In genomic region chr4:111631157-111631999, GRCh38 we compare ENCODE assay signal across 9 cellular contexts.
DNase-seq lines count a peak whose midpoint lies in the region; TF ChIP-seq lines count a peak whose summit lies in the region.
"Had no signal": no experiment of that assay in that cellular context is flagged by ENCODE, and none has a peak within 500 bp of the region (broad histone marks: within the 10 kb centered on the region; RNA-seq: fewer than 3 reads in every experiment).

No MANE protein-coding gene starts in this region.

- no peak overlapping the region for H3K4me3 Mint-ChIP-seq in nephron
- H3K4me3 Mint-ChIP-seq: B cell had no signal

- H3K27me3 ChIP-seq in adipocyte (replicated peaks; ENCODE audit: control insufficient read depth, insufficient read depth, low read length) = no peaks in the 10 kb centered on the region

- peaks cover 16% of the 10 kb centered on the region for H3K4me1 ChIP-seq in adipocyte (ENCODE audit: control insufficient read depth, insufficient read depth, low read length)

- H3K4me1 Mint-ChIP-seq in nephron = peaks cover 6% of the 10 kb centered on the region
- H3K4me1 Mint-ChIP-seq: B cell had no signal

- no peak overlapping the region for H3K9ac ChIP-seq in adipocyte (ENCODE audit: low read length)

- H3K27me3 Mint-ChIP-seq in nephron (ENCODE audit: low read depth) = peaks cover 3% of the 10 kb centered on the region
- H3K27me3 Mint-ChIP-seq: B cell had no signal

- no peaks in the 10 kb centered on the region for H3K36me3 Mint-ChIP-seq in nephron (ENCODE audit: low read depth)

- no peaks in the 10 kb centered on the region for H3K9me3 ChIP-seq in adipocyte (ENCODE audit: control insufficient read depth, low read length)

- peaks cover 11% of the 10 kb centered on the region for H3K9me3 Mint-ChIP-seq in nephron

- peak; percentile 51 to 67 (median 61) for TF ChIP-seq CTCF in nephron (IDR thresholded peaks at IDR 0.05; ENCODE audit: unreplicated experiment in 3 of 3)

- no peak overlapping the region for H3K27ac Mint-ChIP-seq in nephron
- H3K27ac Mint-ChIP-seq: B cell had no signal

- H3K36me3 ChIP-seq in adipocyte (ENCODE audit: control insufficient read depth, insufficient read depth, low read length, severe bottlenecking) = no peaks in the 10 kb centered on the region

- H3K4me3 ChIP-seq in adipocyte (ENCODE audit: low read length) = no peak overlapping the region

- peak; percentile 6 to 74 (median 39) for DNase-seq in NCI-H1417 (lab: John Stamatoyannopoulos, UW)
- DNase-seq in NCI-H1417 treated with DMSO at 0.1 percent for 48 hours (lab: John Stamatoyannopoulos, UW) = no peak
- peak; percentile 23 for DNase-seq in HT1080 (ENCODE audit: low read depth)
- DNase-seq in adipocyte (ENCODE audit: low read depth) = peak; percentile 64
- no peak for DNase-seq in GOT3 (lab: John Stamatoyannopoulos, UW)
- DNase-seq in stimulated activated CD4-positive, alpha-beta T cell treated with anti-CD3 and anti-CD28 coated beads, Interleukin-1b, Interleukin-23, amount 100 ng/mL, for 48 hours = no peak
- no peak for DNase-seq in activated CD4-positive, alpha-beta T cell treated with anti-CD3 and anti-CD28 coated beads, Interleukin-2, amount 50 U/mL, for 4 hours

Comparison
In these comparisons a context has a peak if more than half of its experiments do, and no peak if none do; other contexts are left out.
1. DNase-seq: peak in NCI-H1417 (3 of 3), HT1080 (single experiment) and adipocyte (single experiment); none in NCI-H1417 treated with DMSO at 0.1 percent for 48 hours (single experiment), GOT3 (single experiment), stimulated activated CD4-positive, alpha-beta T cell treated with anti-CD3 and anti-CD28 coated beads, Interleukin-1b, Interleukin-23, amount 100 ng/mL, for 48 hours (single experiment) and activated CD4-positive, alpha-beta T cell treated with anti-CD3 and anti-CD28 coated beads, Interleukin-2, amount 50 U/mL, for 4 hours (0 of 2).